ENCODE assay signal across 26 cellular contexts in the genomic region with DNA sequence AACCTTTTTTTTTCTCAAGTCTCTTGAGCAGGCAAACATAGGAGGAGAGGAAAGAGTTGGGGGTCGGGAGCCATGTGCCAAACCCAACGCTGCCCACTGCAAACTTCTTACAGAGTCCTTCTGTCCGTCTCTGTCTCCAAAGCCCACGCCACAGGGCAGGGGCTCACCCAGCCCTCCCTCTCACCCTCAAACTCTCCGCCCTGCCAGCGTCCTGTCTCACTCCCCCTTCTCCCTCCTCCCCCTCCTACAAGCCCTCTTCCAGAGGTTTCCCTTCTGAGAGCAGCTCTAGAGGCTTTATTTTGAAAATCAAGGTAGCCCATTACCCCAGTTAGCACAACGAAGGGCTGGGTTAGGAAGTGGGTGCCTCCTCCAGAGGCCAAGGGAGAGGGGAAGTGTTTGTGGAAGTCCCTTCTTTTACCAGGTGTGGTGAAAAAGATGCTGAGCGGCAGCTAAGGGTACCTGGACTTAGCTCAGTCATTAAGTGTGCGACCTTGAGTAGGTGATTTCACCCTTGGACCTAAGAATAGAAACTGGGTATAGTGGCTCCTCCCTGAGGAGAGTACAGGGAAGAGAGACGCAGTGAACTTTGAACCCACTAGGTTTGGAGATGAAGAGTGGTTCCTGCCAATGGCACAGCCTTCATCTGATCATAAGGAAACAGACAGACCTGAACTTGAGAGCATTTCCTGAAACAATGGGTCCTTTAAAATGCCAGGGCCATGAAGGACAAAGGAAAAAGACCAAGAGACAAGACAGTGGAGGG.
DNase-seq lines count a peak whose midpoint lies in the region; ATAC-seq, FAIRE-seq and TF ChIP-seq lines count a peak whose summit lies in the region.
"Had no signal": no experiment of that assay in that cellular context is flagged by ENCODE, and none has a peak within 500 bp of the region (broad histone marks: within the 10 kb centered on the region; RNA-seq: fewer than 3 reads in every experiment).

No MANE protein-coding gene starts in this region.

- peaks cover 5% of the 10 kb centered on the region for H3K9me3 Mint-ChIP-seq in mesothelial cell of epicardium
- H3K9me3 Mint-ChIP-seq in activated naive CD4-positive, alpha-beta T cell treated with anti-CD3 and anti-CD28 coated beads, Interleukin-2, amount 50 U/mL, for 72 hours = peaks cover 0 to 5% of the 10 kb centered on the region in 2 donors

- H3K9ac ChIP-seq in HCT116 (ENCODE audit: low read length) = no peak overlapping the region
- no peak overlapping the region for H3K9ac ChIP-seq in PC-3 (ENCODE audit: low read length)

- no peak overlapping the region for H3K4me3 ChIP-seq in HCT116 (replicated peaks in 1 of 2; ENCODE audit: low read depth in 1 of 2, low read length in 2 of 2)
- no peak overlapping the region for H3K4me3 ChIP-seq in stomach
- no peak overlapping the region for H3K4me3 ChIP-seq in PC-3 (ENCODE audit: low read length)

- POLR2A ChIA-PET in HCT116 (lab: Charles Lee) = no interaction called here
- POLR2A ChIA-PET in PC-3 (lab: Charles Lee; ENCODE audit: unreplicated experiment) = no interaction called here

- peaks cover 0 to 3% of the 10 kb centered on the region in 2 experiments; a peak in 1 of 4 replicates for H3K9me3 ChIP-seq in HCT116 (ENCODE audit: control insufficient read depth in 1 of 2, insufficient read depth in 1 of 2, low read depth in 1 of 2, low read length in 2 of 2)
- H3K9me3 ChIP-seq in stomach = peaks cover 0 to 6% (median 0%) of the 10 kb centered on the region in 4 donors
- peaks cover 4% of the 10 kb centered on the region for H3K9me3 ChIP-seq in T-helper 17 cell (ENCODE audit: control insufficient read depth, low read length, poor library complexity, severe bottlenecking)
- no peaks in the 10 kb centered on the region for H3K9me3 ChIP-seq in PC-3 (ENCODE audit: low read length)

- no peak overlapping the region for H2AFZ ChIP-seq in HCT116 (ENCODE audit: low read depth, low read length, poor library complexity, severe bottlenecking)
- H2AFZ ChIP-seq in PC-3 (ENCODE audit: low read length) = no peak overlapping the region

- no peaks in the 10 kb centered on the region for H3K79me2 ChIP-seq in HCT116 (ENCODE audit: insufficient read depth, low read length)
- H3K79me2 ChIP-seq in PC-3 (ENCODE audit: low read length) = no peaks in the 10 kb centered on the region

- BruUV-seq in HCT116 (replicated peaks; lab: Mats Ljungman, UMichigan) (no TSS peak), PC-3 (replicated peaks; lab: Mats Ljungman, UMichigan) (no TSS peak)

- H3K27me3 ChIP-seq in HCT116 (ENCODE audit: insufficient read depth, low read length) (no peaks in the 10 kb centered on the region), stomach (no peaks in the 10 kb centered on the region), PC-3 (ENCODE audit: low read length) (no peaks in the 10 kb centered on the region)

- H4K20me1 ChIP-seq in HCT116 (ENCODE audit: insufficient read depth) (no peaks in the 10 kb centered on the region), PC-3 (ENCODE audit: low read length) (no peaks in the 10 kb centered on the region)

- TF ChIP-seq POLR2A in HCT116 (IDR thresholded peaks at IDR 0.05; ENCODE audit: borderline replicate concordance, extremely low read depth, insufficient read depth, insufficient read length) = no peak
- no peak for TF ChIP-seq POLR2A in stomach (IDR thresholded peaks at IDR 0.05)

- CTCF ChIA-PET in HCT116 (lab: Charles Lee) = no interaction called here
- CTCF ChIA-PET in PC-3 (lab: Charles Lee) = no interaction called here

- no peaks in the 10 kb centered on the region for H3K36me3 ChIP-seq in HCT116 (ENCODE audit: control insufficient read depth in 1 of 2, insufficient read depth in 2 of 2, low read length in 2 of 2)
- no peaks in the 10 kb centered on the region for H3K36me3 ChIP-seq in stomach
- no peaks in the 10 kb centered on the region for H3K36me3 ChIP-seq in PC-3 (ENCODE audit: low read depth, low read length)

- FAIRE-seq in colon (lab: Jason Lieb, UNC) = peak; percentile 41
- FAIRE-seq: GM12891, kidney had no signal

- H3K27me3 Mint-ChIP-seq in mesothelial cell of epicardium (ENCODE audit: low read depth) (no peaks in the 10 kb centered on the region), T-helper 17 cell (peaks cover 5% of the 10 kb centered on the region)
- H3K27me3 Mint-ChIP-seq: activated CD4-positive, alpha-beta T cell treated with anti-CD3 and anti-CD28 coated beads, Interleukin-2, amount 10 ng/mL, durations not matched to agents 7 days and 5 days; activated naive CD4-positive, alpha-beta T cell treated with anti-CD3 and anti-CD28 coated beads, Interleukin-2, amount 50 U/mL, for 24 hours; natural killer cell treated with Interleukin-12 subunit alpha and Interleukin-12 subunit beta and Interleukin-15 and Interleukin-18, amount 100 ng/mL, for 72 hours had no signal

- H3F3A ChIP-seq in PC-3 (ENCODE audit: low read length, unreplicated experiment) = no peaks in the 10 kb centered on the region

- H3K9me2 ChIP-seq in HCT116 (ENCODE audit: insufficient read depth) (no peaks in the 10 kb centered on the region), PC-3 (replicated peaks; ENCODE audit: low read length) (no peaks in the 10 kb centered on the region)

- TF ChIP-seq CTCF in HCT116 (IDR thresholded peaks at IDR 0.05 in 2 of 3, conservative IDR thresholded peaks at IDR 0.05 in 1 of 3; ENCODE audit: borderline replicate concordance in 1 of 3, insufficient read depth in 1 of 3, low read depth in 2 of 3, low read length in 2 of 3) (no peak), mesothelial cell of epicardium (IDR thresholded peaks at IDR 0.05; ENCODE audit: unreplicated experiment) (no peak), stomach (IDR thresholded peaks at IDR 0.05) (no peak), PC-3 (conservative IDR thresholded peaks at IDR 0.05; ENCODE audit: low read depth, low read length) (no peak)

- H3K4me3 Mint-ChIP-seq in mesothelial cell of epicardium (no peak overlapping the region), T-helper 17 cell (no peak overlapping the region)
- H3K4me3 Mint-ChIP-seq: activated CD4-positive, alpha-beta T cell treated with anti-CD3 and anti-CD28 coated beads, Interleukin-2, amount 10 ng/mL, durations not matched to agents 7 days and 5 days; activated CD8-positive, alpha-beta memory T cell treated with anti-CD3 and anti-CD28 coated beads, Interleukin-2, amount 10 ng/mL, durations not matched to agents 7 days and 5 days; activated naive CD4-positive, alpha-beta T cell treated with anti-CD3 and anti-CD28 coated beads, Interleukin-2, amount 50 U/mL, for 24 hours; activated T-helper 1 cell treated with anti-CD3 and anti-CD28 coated beads, Interleukin-12 subunit alpha, Interleukin-12 subunit beta, Interleukin-2, Interleukin-4 antibody, amounts not matched to agents 30 ng/mL and 10 ng/mL and 1 ng/mL, durations not matched to agents 14 hours and 24 hours and 36 hours; CD14-positive monocyte; natural killer cell treated with Interleukin-12 subunit alpha and Interleukin-12 subunit beta and Interleukin-15 and Interleukin-18, amount 100 ng/mL, for 72 hours; T-helper 2 cell treated with Interferon-gamma antibody and Interleukin-4, amounts not matched to agents 5 μg/mL and 100 μg/mL, for 36 hours had no signal

- H3K4me1 ChIP-seq in HCT116 (ENCODE audit: control insufficient read depth in 1 of 2, insufficient read depth in 2 of 2, low read length in 2 of 2) = peaks cover 5 to 24% of the 10 kb centered on the region in 2 experiments; a peak in 3 of 4 replicates
- peaks cover 17 to 41% (median 29%) of the 10 kb centered on the region in 4 donors for H3K4me1 ChIP-seq in stomach
- H3K4me1 ChIP-seq in PC-3 (ENCODE audit: insufficient read depth, low read length) = peaks cover 12% of the 10 kb centered on the region

- H3K4me1 Mint-ChIP-seq in mesothelial cell of epicardium (peaks cover 30% of the 10 kb centered on the region), T-helper 17 cell (peaks cover 11% of the 10 kb centered on the region)
- H3K4me1 Mint-ChIP-seq: activated naive CD4-positive, alpha-beta T cell treated with anti-CD3 and anti-CD28 coated beads, Interleukin-2, amount 50 U/mL, for 24 hours had no signal

- DNase-seq in HCT116 (ENCODE audit: low read depth, low spot score) (no peak), mesothelial cell of epicardium (ENCODE audit: low spot score in 2 of 2, unreplicated experiment in 2 of 2) (no peak), stomach (no peak), T-helper 17 cell (no peak), PC-3 (no peak)
- DNase-seq in activated naive CD4-positive, alpha-beta T cell treated with anti-CD3 and anti-CD28 coated beads, Interleukin-2, amount 50 U/mL, for 72 hours (ENCODE audit: low spot score in 2 of 2) = no peak
- DNase-seq: activated CD4-positive, alpha-beta T cell treated with anti-CD3 and anti-CD28 coated beads, Interleukin-2, amount 10 ng/mL, durations not matched to agents 7 days and 5 days; activated CD8-positive, alpha-beta memory T cell treated with anti-CD3 and anti-CD28 coated beads, Interleukin-2, amount 10 ng/mL, durations not matched to agents 7 days and 5 days; Calu3; Karpas-422; kidney; NCI-H1694 treated with DMSO at 0.1 percent for 48 hours; NCI-H2171 treated with DMSO at 0.1 percent for 48 hours; NCI-H526; posterior cingulate gyrus; stimulated activated naive CD8-positive, alpha-beta T cell treated with anti-CD3 and anti-CD28 coated beads, Interleukin-15, Interleukin-2, amounts not matched to agents 100 U/mL and 50 U/mL, for 24 hours had no signal

- TF ChIP-seq RAD21 in HCT116 (IDR thresholded peaks at IDR 0.05; ENCODE audit: low read depth) = no peak

- ATAC-seq in HCT116 (peak; percentile 38; the same call in 1 of the 2 replicates), GM18870 (IDR thresholded peaks at IDR 0.05; ENCODE audit: unreplicated experiment) (no peak), T-helper 17 cell (no peak), PC-3 (no peak)
- no peak for ATAC-seq in activated naive CD4-positive, alpha-beta T cell treated with anti-CD3 and anti-CD28 coated beads, Interleukin-2, amount 50 U/mL, for 72 hours
- ATAC-seq: activated CD8-positive, alpha-beta memory T cell treated with anti-CD3 and anti-CD28 coated beads, Interleukin-2, amount 10 ng/mL, durations not matched to agents 7 days and 5 days; natural killer cell treated with Interleukin-12 subunit alpha and Interleukin-12 subunit beta and Interleukin-15 and Interleukin-18, amount 100 ng/mL, for 72 hours; sciatic nerve; SK-N-SH treated with all-trans-retinoic acid at 6 μM for 48 hours; stimulated activated naive CD8-positive, alpha-beta T cell treated with anti-CD3 and anti-CD28 coated beads, Interleukin-15, Interleukin-2, amounts not matched to agents 100 U/mL and 50 U/mL, for 24 hours had no signal

- H3K4me2 ChIP-seq in HCT116 (ENCODE audit: low read length) (peak overlapping the region; percentile 41), PC-3 (ENCODE audit: low read length) (no peak overlapping the region)

- TF ChIP-seq EP300 in stomach (IDR thresholded peaks at IDR 0.05) = no peak

- H3K27ac Mint-ChIP-seq in mesothelial cell of epicardium (peak overlapping the region; percentile 43), T-helper 17 cell (no peak overlapping the region)
- no peak overlapping the region for H3K27ac Mint-ChIP-seq in activated naive CD4-positive, alpha-beta T cell treated with anti-CD3 and anti-CD28 coated beads, Interleukin-2, amount 50 U/mL, for 72 hours
- H3K27ac Mint-ChIP-seq: activated CD4-positive, alpha-beta T cell treated with anti-CD3 and anti-CD28 coated beads, Interleukin-2, amount 10 ng/mL, durations not matched to agents 7 days and 5 days; activated CD8-positive, alpha-beta memory T cell treated with anti-CD3 and anti-CD28 coated beads, Interleukin-2, amount 10 ng/mL, durations not matched to agents 7 days and 5 days; activated naive CD4-positive, alpha-beta T cell treated with anti-CD3 and anti-CD28 coated beads, Interleukin-2, amount 50 U/mL, for 24 hours; activated T-helper 1 cell treated with anti-CD3 and anti-CD28 coated beads, Interleukin-12 subunit alpha, Interleukin-12 subunit beta, Interleukin-2, Interleukin-4 antibody, amounts not matched to agents 30 ng/mL and 10 ng/mL and 1 ng/mL, durations not matched to agents 14 hours and 24 hours and 36 hours; CD14-positive monocyte; natural killer cell treated with Interleukin-12 subunit alpha and Interleukin-12 subunit beta and Interleukin-15 and Interleukin-18, amount 100 ng/mL, for 72 hours; T-helper 2 cell treated with Interferon-gamma antibody and Interleukin-4, amounts not matched to agents 5 μg/mL and 100 μg/mL, for 36 hours had no signal

- H3K27ac ChIP-seq in HCT116 (ENCODE audit: low read depth, low read length) (no peak overlapping the region), stomach (peak overlapping the region; percentile 1 to 71 (median 62)), PC-3 (ENCODE audit: low read length) (no peak overlapping the region)

- 57 to 70% (median 61%) methylated on average over 10 of the region's 10 CpGs for WGBS in stomach, 5 donors

- intact Hi-C loops in HCT116 (cut with micrococcal nuclease) = no loop called here
- intact Hi-C loops in stomach (cut with DNase I; ENCODE audit: low total_unique reads) = no loop called here
- intact Hi-C loops in PC-3 (cut with micrococcal nuclease) = no loop called here

- RAD21 ChIA-PET in HCT116 (lab: Charles Lee; ENCODE audit: low non-redundant PET in 1 of 2, low total read pairs in 2 of 2, uncharacterized antibody in 2 of 2, unreplicated experiment in 2 of 2) = no interaction called here

- H3K36me3 Mint-ChIP-seq in mesothelial cell of epicardium (peaks cover 2% of the 10 kb centered on the region), T-helper 17 cell (ENCODE audit: low read depth) (peaks cover 3% of the 10 kb centered on the region)
- peaks cover 0 to 5% of the 10 kb centered on the region in 2 donors for H3K36me3 Mint-ChIP-seq in activated naive CD4-positive, alpha-beta T cell treated with anti-CD3 and anti-CD28 coated beads, Interleukin-2, amount 50 U/mL, for 72 hours
- H3K36me3 Mint-ChIP-seq: activated CD8-positive, alpha-beta memory T cell treated with anti-CD3 and anti-CD28 coated beads, Interleukin-2, amount 10 ng/mL, durations not matched to agents 7 days and 5 days; activated naive CD4-positive, alpha-beta T cell treated with anti-CD3 and anti-CD28 coated beads, Interleukin-2, amount 50 U/mL, for 24 hours; CD14-positive monocyte had no signal

Comparison
In these comparisons a context has a peak if more than half of its experiments do, and no peak if none do; other contexts are left out.
1. H3K27ac ChIP-seq: peak in stomach (5 of 5); none in HCT116 (single experiment) and PC-3 (single experiment).